ENCODE assay signal across 10 cellular contexts in the genomic region with DNA sequence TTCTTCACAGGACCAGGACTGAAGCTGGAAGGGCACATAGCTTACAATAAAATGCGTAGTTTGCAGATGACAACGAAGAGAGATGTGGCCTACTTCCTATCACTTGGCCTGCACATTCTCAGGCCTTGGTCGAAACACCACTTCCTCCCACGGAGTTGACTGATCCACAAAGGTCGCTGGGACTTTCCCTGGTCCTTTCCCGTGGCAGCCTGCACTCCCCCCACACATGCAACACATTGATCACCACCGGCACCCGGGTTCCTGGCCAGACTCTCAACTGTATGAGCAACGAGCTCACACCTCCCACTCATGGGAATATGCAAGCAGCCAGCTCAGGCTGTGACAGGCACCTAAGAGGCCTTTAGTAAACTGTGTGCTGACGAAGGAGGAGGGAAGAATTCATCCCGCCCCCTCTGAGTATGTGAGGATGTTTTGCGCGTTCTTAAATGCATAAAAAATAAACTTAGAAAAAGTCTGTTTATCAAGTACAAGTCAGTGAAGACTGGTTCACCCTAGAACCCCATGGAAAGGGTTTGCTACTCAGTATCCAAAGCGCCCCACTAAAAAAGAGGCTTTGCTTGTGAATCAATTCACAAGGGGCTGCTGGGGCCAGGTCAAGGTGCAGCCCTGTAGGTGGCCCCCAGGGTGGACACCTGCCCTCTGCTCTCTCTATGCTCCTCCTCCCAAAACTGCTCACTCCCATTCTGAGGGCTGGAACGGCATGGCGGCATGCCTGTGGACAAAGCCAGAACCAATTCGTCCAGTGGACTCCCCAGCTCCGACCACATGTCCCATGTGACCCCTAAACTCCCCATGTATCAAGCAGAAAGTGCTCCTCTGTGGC.
DNase-seq lines count a peak whose midpoint lies in the region; TF ChIP-seq lines count a peak whose summit lies in the region.
"Had no signal": no experiment of that assay in that cellular context is flagged by ENCODE, and none has a peak within 500 bp of the region (broad histone marks: within the 10 kb centered on the region; RNA-seq: fewer than 3 reads in every experiment).

No MANE protein-coding gene starts in this region.

- H3K4me2 ChIP-seq in H9 (ENCODE audit: insufficient read depth, insufficient read length, low read length) = no peak overlapping the region

- H2AFZ ChIP-seq in H9 (ENCODE audit: low read length) = no peak overlapping the region

- H3K23ac ChIP-seq in H9 (ENCODE audit: insufficient read length, low read depth, low read length) = no peak overlapping the region

- H3K4me1 ChIP-seq in H9 (ENCODE audit: insufficient read depth, low read length) = no peaks in the 10 kb centered on the region; the same call in 1 of the 2 replicates

- no peak overlapping the region for H2BK120ac ChIP-seq in H9 (ENCODE audit: low read depth, low read length, poor library complexity, severe bottlenecking)

- no peak overlapping the region for H2BK15ac ChIP-seq in H9 (ENCODE audit: low read depth, low read length)

- no peaks in the 10 kb centered on the region for H3K79me2 ChIP-seq in H9 (ENCODE audit: insufficient read depth, low read length)

- no peak overlapping the region for H3K4me3 Mint-ChIP-seq in H9
- peak overlapping the region; percentile 63 for H3K4me3 Mint-ChIP-seq in T-helper 1 cell treated with Interleukin-12 subunit alpha and Interleukin-12 subunit beta and Interleukin-4 antibody, amounts not matched to agents 30 μg/mL and 1 μg/mL, for 36 hours
- H3K4me3 Mint-ChIP-seq: dendritic cell treated with granulocyte-macrophage colony-stimulating factor and Interleukin-4, amounts not matched to agents 40 ng/mL and 50 ng/mL, for 4 days had no signal

- no peak overlapping the region for H2BK12ac ChIP-seq in H9 (ENCODE audit: insufficient read length, low read depth, low read length)

- no peak overlapping the region for H3T11ph ChIP-seq in H9 (ENCODE audit: low read length)

- H4K8ac ChIP-seq in H9 (replicated peaks; ENCODE audit: insufficient read length, low read depth, low read length) = no peak overlapping the region

- H3K9ac ChIP-seq in H9 (ENCODE audit: extremely low read depth, insufficient read length, low read length) = no peak overlapping the region

- H3K56ac ChIP-seq in H9 (ENCODE audit: insufficient read length, low read depth, low read length) = no peak overlapping the region

- H3K36me3 ChIP-seq in GM06990 (ENCODE audit: control insufficient read depth, insufficient read depth, low read length) = peaks cover 2% of the 10 kb centered on the region; the same call in 1 of the 2 replicates
- H3K36me3 ChIP-seq: thoracic aorta had no signal

- H4K5ac ChIP-seq in H9 (ENCODE audit: insufficient read length, low read depth, low read length) = no peak overlapping the region

- peaks cover 0 to 6% of the 10 kb centered on the region in 2 experiments; a peak in 1 of 4 replicates for H3K4me1 Mint-ChIP-seq in H9
- H3K4me1 Mint-ChIP-seq in T-helper 1 cell treated with Interleukin-12 subunit alpha and Interleukin-12 subunit beta and Interleukin-4 antibody, amounts not matched to agents 30 μg/mL and 1 μg/mL, for 36 hours (ENCODE audit: low read depth) = peaks cover 39% of the 10 kb centered on the region

- H3K27me3 Mint-ChIP-seq in H9 (ENCODE audit: low read depth) = no peaks in the 10 kb centered on the region
- H3K27me3 Mint-ChIP-seq in T-helper 1 cell treated with Interleukin-12 subunit alpha and Interleukin-12 subunit beta and Interleukin-4 antibody, amounts not matched to agents 30 μg/mL and 1 μg/mL, for 36 hours (ENCODE audit: low read depth) = no peaks in the 10 kb centered on the region
- H3K27me3 Mint-ChIP-seq: dendritic cell treated with granulocyte-macrophage colony-stimulating factor and Interleukin-4, amounts not matched to agents 40 ng/mL and 50 ng/mL, for 4 days had no signal

- H3K27me3 ChIP-seq in GM06990 (replicated peaks; ENCODE audit: control insufficient read depth, insufficient read depth, low read length) (no peaks in the 10 kb centered on the region), H9 (ENCODE audit: insufficient read depth, low read length) (no peaks in the 10 kb centered on the region)

- no peak overlapping the region for H2BK5ac ChIP-seq in H9 (ENCODE audit: insufficient read length, low read length)

- peak overlapping the region in 2 of 3 experiments; percentile 20 to 80; a peak in 2 of 7 replicates for H3K27ac Mint-ChIP-seq in H9
- H3K27ac Mint-ChIP-seq in T-helper 1 cell treated with Interleukin-12 subunit alpha and Interleukin-12 subunit beta and Interleukin-4 antibody, amounts not matched to agents 30 μg/mL and 1 μg/mL, for 36 hours = peak overlapping the region; percentile 99
- H3K27ac Mint-ChIP-seq: dendritic cell treated with granulocyte-macrophage colony-stimulating factor and Interleukin-4, amounts not matched to agents 40 ng/mL and 50 ng/mL, for 4 days had no signal

- peaks cover 7% of the 10 kb centered on the region for H3K9me3 ChIP-seq in H9 (ENCODE audit: control insufficient read depth, low read depth, low read length)
- H3K9me3 ChIP-seq: thoracic aorta had no signal

- no peaks in the 10 kb centered on the region for H4K20me1 ChIP-seq in H9 (ENCODE audit: control insufficient read depth, insufficient read depth, insufficient read length)

- no peak overlapping the region for H3K14ac ChIP-seq in H9 (ENCODE audit: insufficient read depth, low read length)

- H3K4ac ChIP-seq in H9 (ENCODE audit: low read depth, low read length) = no peak overlapping the region

- H2BK20ac ChIP-seq in H9 (ENCODE audit: low read depth, low read length, poor library complexity, severe bottlenecking) = no peak overlapping the region

- no peak overlapping the region for H2AK5ac ChIP-seq in H9 (ENCODE audit: insufficient read length, low read length)

- no CpG with 5 or more reads among the region's 18 CpGs for WGBS in H9 (ENCODE audit: extremely low coverage, insufficient read length, low lambda C conversion rate)

- peak; percentile 73 for DNase-seq in GM06990 (ENCODE audit: extremely low read depth, insufficient read length)
- DNase-seq in H9 = no peak
- DNase-seq in stimulated activated CD4-positive, alpha-beta T cell treated with anti-CD3 and anti-CD28 coated beads, Interleukin-15, amount 100 ng/mL, for 48 hours (ENCODE audit: low read depth in 2 of 2) = peak; percentile 86 to 91
- no peak for DNase-seq in HuH-7.5 (ENCODE audit: low spot score)
- no peak for DNase-seq in NCI-H2196 (lab: John Stamatoyannopoulos, UW; ENCODE audit: unreplicated experiment)
- DNase-seq in NCI-H2227 (lab: John Stamatoyannopoulos, UW; ENCODE audit: unreplicated experiment) = no peak

- TF ChIP-seq CTCF in GM06990 (IDR thresholded peaks at IDR 0.05; ENCODE audit: insufficient read depth, low read length, poor library complexity, severe bottlenecking) (no peak), H9 (conservative IDR thresholded peaks at IDR 0.05) (no peak)

- no peaks in the 10 kb centered on the region for H3K79me1 ChIP-seq in H9 (ENCODE audit: insufficient read depth, low read depth, low read length, poor library complexity, severe bottlenecking)

- H3K36me3 Mint-ChIP-seq in H9 (ENCODE audit: insufficient read depth in 1 of 3, low read depth in 3 of 3) = peaks cover 19 to 37% (median 34%) of the 10 kb centered on the region in 3 experiments
- peaks cover 43% of the 10 kb centered on the region for H3K36me3 Mint-ChIP-seq in T-helper 1 cell treated with Interleukin-12 subunit alpha and Interleukin-12 subunit beta and Interleukin-4 antibody, amounts not matched to agents 30 μg/mL and 1 μg/mL, for 36 hours (ENCODE audit: low read depth)

- H3K27ac ChIP-seq in H9 (ENCODE audit: insufficient read length, low read depth, low read length) (no peak overlapping the region), angular gyrus (ENCODE audit: low read depth, low read length) (peak overlapping the region; percentile 62)
- H3K27ac ChIP-seq: thoracic aorta had no signal

- H4K91ac ChIP-seq in H9 (ENCODE audit: insufficient read length, low read depth, low read length) = no peak overlapping the region

- H3K18ac ChIP-seq in H9 (ENCODE audit: insufficient read length, low read depth, low read length) = no peak overlapping the region

- H3K9me3 Mint-ChIP-seq in H9 = peaks cover 23 to 35% of the 10 kb centered on the region in 2 experiments
- H3K9me3 Mint-ChIP-seq in T-helper 1 cell treated with Interleukin-12 subunit alpha and Interleukin-12 subunit beta and Interleukin-4 antibody, amounts not matched to agents 30 μg/mL and 1 μg/mL, for 36 hours = peaks cover 28% of the 10 kb centered on the region

- no peaks in the 10 kb centered on the region for H3K23me2 ChIP-seq in H9 (ENCODE audit: insufficient read length, low read depth, low read length, poor library complexity, severe bottlenecking)

- no peak overlapping the region for H3K4me3 ChIP-seq in GM06990 (replicated peaks; ENCODE audit: low read depth, low read length)
- H3K4me3 ChIP-seq: thoracic aorta had no signal

Comparison
In these comparisons a context has a peak if more than half of its experiments do, and no peak if none do; other contexts are left out.
1. DNase-seq: peak in GM06990 (single experiment) and stimulated activated CD4-positive, alpha-beta T cell treated with anti-CD3 and anti-CD28 coated beads, Interleukin-15, amount 100 ng/mL, for 48 hours (2 of 2); none in H9 (single experiment), HuH-7.5 (single experiment), NCI-H2196 (single experiment) and NCI-H2227 (single experiment).